Comparison of ENCODE assay signal across 23 cellular contexts in the genomic region with DNA sequence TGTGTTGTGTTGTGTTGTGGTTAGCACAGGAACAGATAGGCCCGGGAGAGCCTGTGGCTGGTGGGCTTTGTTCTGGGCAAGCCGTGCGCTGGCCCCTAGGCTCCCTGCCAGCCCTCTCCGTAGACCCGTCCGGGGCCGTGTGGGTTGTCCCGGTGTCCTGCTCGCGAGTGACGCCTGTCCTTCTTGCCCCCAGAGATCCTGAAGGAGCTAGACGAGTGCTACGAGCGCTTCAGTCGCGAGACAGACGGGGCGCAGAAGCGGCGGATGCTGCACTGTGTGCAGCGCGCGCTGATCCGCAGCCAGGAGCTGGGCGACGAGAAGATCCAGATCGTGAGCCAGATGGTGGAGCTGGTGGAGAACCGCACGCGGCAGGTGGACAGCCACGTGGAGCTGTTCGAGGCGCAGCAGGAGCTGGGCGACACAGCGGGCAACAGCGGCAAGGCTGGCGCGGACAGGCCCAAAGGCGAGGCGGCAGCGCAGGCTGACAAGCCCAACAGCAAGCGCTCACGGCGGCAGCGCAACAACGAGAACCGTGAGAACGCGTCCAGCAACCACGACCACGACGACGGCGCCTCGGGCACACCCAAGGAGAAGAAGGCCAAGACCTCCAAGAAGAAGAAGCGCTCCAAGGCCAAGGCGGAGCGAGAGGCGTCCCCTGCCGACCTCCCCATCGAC.
"Had no signal": no experiment of that assay in that cellular context is flagged by ENCODE, and none has a peak within 500 bp of the region (broad histone marks: within the 10 kb centered on the region; RNA-seq: fewer than 3 reads in every experiment).

No MANE protein-coding gene starts in this region.

- H3K9me3 ChIP-seq: esophagus muscularis mucosa, gastrocnemius medialis, tibial nerve had no signal

- H3K4me3 Mint-ChIP-seq: activated CD4-positive, alpha-beta T cell treated with anti-CD3 and anti-CD28 coated beads, Interleukin-2, amount 10 ng/mL, durations not matched to agents 7 days and 5 days; activated CD8-positive, alpha-beta T cell treated with anti-CD3 and anti-CD28 coated beads, Interleukin-2, amount 10 ng/mL, durations not matched to agents 7 days and 5 days; activated naive CD8-positive, alpha-beta T cell treated with anti-CD3 and anti-CD28 coated beads, Interleukin-2, amount 10 ng/mL, durations not matched to agents 7 days and 5 days; activated T-cell treated with anti-CD3 and anti-CD28 coated beads, Interleukin-2, amount 50 U/mL, for 24 hours; activated T-helper 17 cell treated with anti-CD3 and anti-CD28 coated beads, Interleukin-2, amount 50 U/mL, for 72 hours; memory B cell; T-cell; T-helper 2 cell treated with Interferon-gamma antibody and Interleukin-4, amounts not matched to agents 5 μg/mL and 100 μg/mL, for 36 hours had no signal

- H3K9me3 Mint-ChIP-seq: activated CD4-positive, alpha-beta T cell treated with anti-CD3 and anti-CD28 coated beads, Interleukin-2, amount 10 ng/mL, durations not matched to agents 7 days and 5 days; activated naive CD8-positive, alpha-beta T cell treated with anti-CD3 and anti-CD28 coated beads, Interleukin-2, amount 10 ng/mL, durations not matched to agents 7 days and 5 days; activated T-cell treated with anti-CD3 and anti-CD28 coated beads, Interleukin-2, amount 50 U/mL, for 24 hours; activated T-helper 17 cell treated with anti-CD3 and anti-CD28 coated beads, Interleukin-2, amount 50 U/mL, for 72 hours; memory B cell; nephron; T-cell; T-helper 2 cell treated with Interferon-gamma antibody and Interleukin-4, amounts not matched to agents 5 μg/mL and 100 μg/mL, for 36 hours had no signal

- DNase-seq: activated CD4-positive, alpha-beta T cell treated with anti-CD3 and anti-CD28 coated beads, Interleukin-2, amount 10 ng/mL, durations not matched to agents 7 days and 5 days; activated CD4-positive, CD25-positive, alpha-beta regulatory T cell treated with anti-CD3 and anti-CD28 coated beads, Interleukin-2, amount 50 U/mL, for 72 hours; activated CD8-positive, alpha-beta T cell treated with anti-CD3 and anti-CD28 coated beads, Interleukin-2, amount 10 ng/mL, durations not matched to agents 7 days and 5 days; activated naive CD8-positive, alpha-beta T cell treated with anti-CD3 and anti-CD28 coated beads, Interleukin-2, amount 10 ng/mL, durations not matched to agents 7 days and 5 days; activated T-cell treated with anti-CD3 and anti-CD28 coated beads, Interleukin-2, amount 50 U/mL, for 24 hours; amygdala; cerebellar nuclear complex; gastrocnemius medialis; hypothalamus; left cardiac atrium; stimulated activated CD4-positive, alpha-beta T cell treated with anti-CD3 and anti-CD28 coated beads, Interleukin-12 subunit alpha, Interleukin-12 subunit beta, amount 100 ng/mL, for 4 hours; stimulated activated CD4-positive, alpha-beta T cell treated with anti-CD3 and anti-CD28 coated beads, Interleukin-4, amount 100 ng/mL, for 4 hours; stimulated activated naive CD8-positive, alpha-beta T cell treated with anti-CD3 and anti-CD28 coated beads, Interleukin-15, Interleukin-2, amounts not matched to agents 100 U/mL and 50 U/mL, for 24 hours; T-cell had no signal

- FAIRE-seq: islet of Langerhans, urothelium cell line had no signal

- H3K27ac ChIP-seq: coronary artery, esophagus muscularis mucosa, gastrocnemius medialis, tibial nerve had no signal

- H3K27ac Mint-ChIP-seq: activated CD4-positive, alpha-beta T cell treated with anti-CD3 and anti-CD28 coated beads, Interleukin-2, amount 10 ng/mL, durations not matched to agents 7 days and 5 days; activated CD8-positive, alpha-beta T cell treated with anti-CD3 and anti-CD28 coated beads, Interleukin-2, amount 10 ng/mL, durations not matched to agents 7 days and 5 days; activated naive CD8-positive, alpha-beta T cell treated with anti-CD3 and anti-CD28 coated beads, Interleukin-2, amount 10 ng/mL, durations not matched to agents 7 days and 5 days; activated T-helper 17 cell treated with anti-CD3 and anti-CD28 coated beads, Interleukin-2, amount 50 U/mL, for 72 hours; memory B cell; nephron; T-cell; T-helper 2 cell treated with Interferon-gamma antibody and Interleukin-4, amounts not matched to agents 5 μg/mL and 100 μg/mL, for 36 hours had no signal

- H3K27me3 Mint-ChIP-seq: activated CD4-positive, alpha-beta T cell treated with anti-CD3 and anti-CD28 coated beads, Interleukin-2, amount 10 ng/mL, durations not matched to agents 7 days and 5 days; activated naive CD8-positive, alpha-beta T cell treated with anti-CD3 and anti-CD28 coated beads, Interleukin-2, amount 10 ng/mL, durations not matched to agents 7 days and 5 days; activated T-cell treated with anti-CD3 and anti-CD28 coated beads, Interleukin-2, amount 50 U/mL, for 24 hours; activated T-helper 17 cell treated with anti-CD3 and anti-CD28 coated beads, Interleukin-2, amount 50 U/mL, for 72 hours; memory B cell; T-cell had no signal

- H3K4me3 ChIP-seq: coronary artery, esophagus muscularis mucosa, gastrocnemius medialis, tibial nerve had no signal

- H3K27me3 ChIP-seq: esophagus muscularis mucosa, gastrocnemius medialis, tibial nerve had no signal

- ATAC-seq: activated CD8-positive, alpha-beta T cell treated with anti-CD3 and anti-CD28 coated beads, Interleukin-2, amount 10 ng/mL, durations not matched to agents 7 days and 5 days; activated T-helper 17 cell treated with anti-CD3 and anti-CD28 coated beads, Interleukin-2, amount 50 U/mL, for 72 hours; gastrocnemius medialis; left cardiac atrium; stimulated activated naive CD8-positive, alpha-beta T cell treated with anti-CD3 and anti-CD28 coated beads, Interleukin-15, Interleukin-2, amounts not matched to agents 100 U/mL and 50 U/mL, for 24 hours; T-cell had no signal
